ENCODE assay signal across 1 cellular context in the genomic region with DNA sequence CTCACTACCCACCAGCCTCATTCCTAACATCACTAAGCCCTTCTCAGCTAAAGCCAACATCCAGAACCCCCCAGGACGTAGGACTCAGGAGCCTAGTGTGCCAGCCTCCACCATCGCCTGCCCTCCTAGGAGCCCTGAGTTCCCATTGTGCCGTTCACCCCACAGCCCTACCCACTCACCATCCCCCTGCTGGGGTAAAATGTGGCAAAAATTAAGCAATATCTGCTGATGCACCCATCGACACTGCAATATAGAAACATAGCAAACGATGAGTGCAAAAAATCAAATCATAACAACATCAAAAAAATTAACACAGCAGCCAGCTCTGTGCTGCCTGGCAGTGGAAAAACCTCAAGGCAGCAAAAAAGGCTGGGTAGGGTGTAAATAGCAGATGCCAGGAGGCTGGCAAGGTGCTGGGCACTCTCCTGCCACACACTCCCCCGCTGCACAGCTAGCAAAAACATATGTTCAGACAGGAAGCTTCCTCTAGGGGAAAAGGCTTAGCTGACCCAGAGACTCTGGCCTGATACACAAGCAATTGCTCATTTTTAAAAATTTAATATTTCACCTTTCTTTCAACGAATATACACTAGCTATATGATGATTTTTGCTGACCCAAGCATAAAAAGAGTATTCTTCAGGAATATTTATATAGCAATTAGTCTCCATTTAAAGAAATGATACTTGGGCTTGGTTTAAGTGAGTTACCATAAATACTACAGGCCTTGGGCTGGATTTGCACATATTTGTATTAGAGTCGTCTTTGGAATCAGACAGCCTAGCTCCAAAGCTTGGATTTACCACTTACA.
TF ChIP-seq lines count a peak whose summit lies in the region.

No MANE protein-coding gene starts in this region.

TF ChIP-seq in SK-N-SH, 30 proteins besides CTCF, POLR2A, EP300 and RAD21:
- TF ChIP-seq MEF2A (IDR thresholded peaks at IDR 0.05; ENCODE audit: borderline replicate concordance, low read depth) (no peak), RCOR1 (IDR thresholded peaks at IDR 0.05; ENCODE audit: low read length) (0 out of 2 replicates have a peak, but pooled peaks have one; percentile 32), GABPA (IDR thresholded peaks at IDR 0.05; ENCODE audit: low read depth) (no peak), SMC3 (IDR thresholded peaks at IDR 0.05; ENCODE audit: low read depth, low read length) (no peak), TAF1 (IDR thresholded peaks at IDR 0.05; ENCODE audit: borderline replicate concordance, low read depth, low read length) (no peak)
TF ChIP-seq in SK-N-SH: peak in this region for 1.
